8 cellular contexts compared by ENCODE assay signal in the genomic region with DNA sequence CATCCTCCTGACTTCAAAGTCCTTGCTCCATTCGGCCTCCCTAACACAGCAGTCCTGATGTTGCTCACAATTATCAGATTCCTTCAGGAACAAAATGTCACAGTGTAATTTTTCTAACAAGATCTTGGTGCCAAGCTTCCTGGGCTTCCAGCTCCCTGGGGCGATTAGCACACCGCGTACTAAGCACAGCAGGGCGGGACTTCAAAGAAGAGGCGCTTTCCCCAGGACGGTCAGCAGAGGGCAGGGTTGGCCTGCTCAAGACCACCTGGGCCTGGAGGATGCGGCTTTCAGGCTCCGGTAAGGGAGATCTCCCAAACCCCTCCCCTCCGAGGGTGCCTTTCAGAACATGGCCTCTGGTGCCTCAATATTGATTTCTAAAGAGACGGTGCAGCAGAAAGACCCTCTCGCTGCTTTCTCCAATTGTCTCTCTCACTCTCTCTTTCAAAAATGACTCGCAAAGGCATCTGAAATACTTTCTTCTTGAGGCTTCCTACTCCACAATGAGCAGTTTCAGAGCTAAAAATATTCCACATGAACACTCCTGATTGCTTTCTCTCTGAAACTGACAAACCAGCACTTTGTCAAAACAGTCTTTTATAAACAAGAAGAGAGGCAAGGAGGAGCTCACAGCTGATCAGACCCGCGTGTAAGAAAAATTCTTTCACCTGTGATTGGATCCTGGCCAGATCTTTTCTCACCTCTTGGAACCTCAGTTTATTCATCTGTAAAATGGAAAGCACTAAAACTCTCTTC.
A peak's percentile ranks its signal among the peaks of the same experiment; 100 is the strongest.
DNase-seq lines count a peak whose midpoint lies in the region; ATAC-seq and TF ChIP-seq lines count a peak whose summit lies in the region.

No MANE protein-coding gene starts in this region.

- H3K9me3 Mint-ChIP-seq in activated B cell treated with CpG ODN at 0.5 μM for 24 hours (no peaks in the 10 kb centered on the region), mesothelial cell of epicardium (no peaks in the 10 kb centered on the region)
- H3K9me3 Mint-ChIP-seq in stimulated activated memory B cell treated with anti-CD40 and anti-IgM and Interleukin-4, amounts not matched to agents 10 μg/mL and 1 μg/mL and 100 μg/mL, for 72 hours, result no peaks in the 10 kb centered on the region

- CTCF ChIA-PET in activated B cell treated with CpG ODN at 0.5 μM for 24 hours (lab: Charles Lee), result interaction anchor here (0.9 to 1.3 kb wide), 2 partner anchors 9 to 10 kb away, joined by 3 read pairs; no protein-coding TSS in a partner anchor

- POLR2A ChIA-PET in activated B cell treated with CpG ODN at 0.5 μM for 24 hours (lab: Charles Lee), result no interaction called here

- H3K4me1 Mint-ChIP-seq in activated B cell treated with CpG ODN at 0.5 μM for 24 hours (no peaks in the 10 kb centered on the region), mesothelial cell of epicardium (peaks cover 24% of the 10 kb centered on the region)
- peaks cover 10% of the 10 kb centered on the region for H3K4me1 Mint-ChIP-seq in stimulated activated memory B cell treated with anti-CD40 and anti-IgM and Interleukin-4, amounts not matched to agents 10 μg/mL and 1 μg/mL and 100 μg/mL, for 72 hours

- H3K27me3 Mint-ChIP-seq in activated B cell treated with CpG ODN at 0.5 μM for 24 hours (peaks cover 5% of the 10 kb centered on the region), mesothelial cell of epicardium (ENCODE audit: low read depth) (no peaks in the 10 kb centered on the region)
- H3K27me3 Mint-ChIP-seq in stimulated activated memory B cell treated with anti-CD40 and anti-IgM and Interleukin-4, amounts not matched to agents 10 μg/mL and 1 μg/mL and 100 μg/mL, for 72 hours, result peaks cover 26% of the 10 kb centered on the region

- H3K36me3 Mint-ChIP-seq in activated B cell treated with CpG ODN at 0.5 μM for 24 hours (ENCODE audit: low read depth) (no peaks in the 10 kb centered on the region), mesothelial cell of epicardium (peaks cover 9% of the 10 kb centered on the region)
- H3K36me3 Mint-ChIP-seq in stimulated activated memory B cell treated with anti-CD40 and anti-IgM and Interleukin-4, amounts not matched to agents 10 μg/mL and 1 μg/mL and 100 μg/mL, for 72 hours, result no peaks in the 10 kb centered on the region

- ATAC-seq in GM19328 (IDR thresholded peaks at IDR 0.05; ENCODE audit: unreplicated experiment) (peak; percentile 94), HG03196 (IDR thresholded peaks at IDR 0.05; ENCODE audit: unreplicated experiment) (peak; percentile 91), activated B cell treated with CpG ODN at 0.5 μM for 24 hours (ENCODE audit: low read depth) (peak; percentile 31)
- peak; percentile 69 for ATAC-seq in stimulated activated memory B cell treated with anti-CD40 and anti-IgM and Interleukin-4, amounts not matched to agents 10 μg/mL and 1 μg/mL and 100 μg/mL, for 72 hours

- no peak overlapping the region for H3K27ac Mint-ChIP-seq in activated B cell treated with CpG ODN at 0.5 μM for 24 hours
- peak overlapping the region; percentile 64 for H3K27ac Mint-ChIP-seq in mesothelial cell of epicardium
- H3K27ac Mint-ChIP-seq in stimulated activated memory B cell treated with anti-CD40 and anti-IgM and Interleukin-4, amounts not matched to agents 10 μg/mL and 1 μg/mL and 100 μg/mL, for 72 hours, result no peak overlapping the region

- DNase-seq in COR-L47 (lab: John Stamatoyannopoulos, UW) (peak; percentile 81), NCI-H2196 treated with DMSO at 0.1 percent for 48 hours (lab: John Stamatoyannopoulos, UW; ENCODE audit: unreplicated experiment) (peak; percentile 46), activated B cell treated with CpG ODN at 0.5 μM for 24 hours (peak; percentile 17), epidermal melanocyte (ENCODE audit: insufficient read length, low spot score) (peak; percentile 66), mesothelial cell of epicardium (ENCODE audit: low spot score in 2 of 2, unreplicated experiment in 2 of 2) (peak; percentile 71 to 89)

- intact Hi-C loops in activated B cell treated with CpG ODN at 0.5 μM for 24 hours (cut with micrococcal nuclease), result loop anchor here (5.0 kb wide), 1 partner anchor 1219 kb away; no protein-coding TSS in a partner anchor

- H3K4me3 Mint-ChIP-seq in activated B cell treated with CpG ODN at 0.5 μM for 24 hours (no peak overlapping the region), mesothelial cell of epicardium (no peak overlapping the region)
- no peak overlapping the region for H3K4me3 Mint-ChIP-seq in stimulated activated memory B cell treated with anti-CD40 and anti-IgM and Interleukin-4, amounts not matched to agents 10 μg/mL and 1 μg/mL and 100 μg/mL, for 72 hours

- TF ChIP-seq CTCF in activated B cell treated with CpG ODN at 0.5 μM for 24 hours (IDR thresholded peaks at IDR 0.05) (no peak), mesothelial cell of epicardium (IDR thresholded peaks at IDR 0.05; ENCODE audit: unreplicated experiment) (peak; percentile 79)

Comparison
In these comparisons a context has a peak if more than half of its experiments do, and no peak if none do; other contexts are left out.
1. Peak in every context shown above with its lines: DNase-seq and ATAC-seq.
2. DNase-seq: peak in every context shown above with its lines; median percentile 81 in COR-L47; 80 in mesothelial cell of epicardium; 66 in epidermal melanocyte; 46 in NCI-H2196 treated with DMSO at 0.1 percent for 48 hours; 17 in activated B cell treated with CpG ODN at 0.5 μM for 24 hours.
3. ATAC-seq: peak in every context shown above with its lines; median percentile 94 in GM19328; 91 in HG03196; 69 in stimulated activated memory B cell treated with anti-CD40 and anti-IgM and Interleukin-4, amounts not matched to agents 10 μg/mL and 1 μg/mL and 100 μg/mL, for 72 hours; 31 in activated B cell treated with CpG ODN at 0.5 μM for 24 hours.